9 cellular contexts compared by ENCODE assay signal in genomic region chr9:121300283-121301119, GRCh38. TPM values are rescaled to one million over a fixed set of nuclear protein-coding genes. Genes with fewer than 3 reads are reported as not detected.
DNase-seq lines count a peak whose midpoint lies in the region; ATAC-seq, FAIRE-seq and TF ChIP-seq lines count a peak whose summit lies in the region.
"Had no signal": no experiment of that assay in that cellular context is flagged by ENCODE, and none has a peak within 500 bp of the region (broad histone marks: within the 10 kb centered on the region; RNA-seq: fewer than 3 reads in every experiment).

No MANE protein-coding gene starts in this region.

- H3K27me3 ChIP-seq in AG04450 (ENCODE audit: control insufficient read depth, insufficient read depth, low read length): no peaks in the 10 kb centered on the region
- H3K27me3 ChIP-seq in NT2/D1 (ENCODE audit: insufficient read depth, insufficient read length): peaks cover 15% of the 10 kb centered on the region
- no peaks in the 10 kb centered on the region for H3K27me3 ChIP-seq in endodermal cell (ENCODE audit: control insufficient read depth, insufficient read depth, low read length, poor library complexity, severe bottlenecking)

- H3K4me1 ChIP-seq in NT2/D1 (ENCODE audit: insufficient read depth, insufficient read length) (peaks cover 12% of the 10 kb centered on the region), endodermal cell (ENCODE audit: control insufficient read depth, insufficient read depth, low read length) (peaks cover 6% of the 10 kb centered on the region)

- CTCF ChIA-PET in AG04450 (lab: Charles Lee): interaction anchor here (2.3 kb wide), 1 partner anchor 20 kb away, joined by 10 read pairs; no protein-coding TSS in a partner anchor

- H3K27ac ChIP-seq in AG04450 (ENCODE audit: low read depth, low read length) (no peak overlapping the region), endodermal cell (ENCODE audit: low read depth, low read length) (no peak overlapping the region)

- peaks cover 19% of the 10 kb centered on the region for H3K4me1 Mint-ChIP-seq in endodermal cell
- peaks cover 40% of the 10 kb centered on the region for H3K4me1 Mint-ChIP-seq in nephron progenitor cell

- H3K9me3 ChIP-seq in AG04450 (ENCODE audit: control insufficient read depth, insufficient read depth, low read length) (no peaks in the 10 kb centered on the region; the same call in 1 of the 2 replicates), NT2/D1 (ENCODE audit: insufficient read depth, low read length) (no peaks in the 10 kb centered on the region), endodermal cell (ENCODE audit: control insufficient read depth, low read length) (no peaks in the 10 kb centered on the region)

- H3K9me3 Mint-ChIP-seq in endodermal cell (no peaks in the 10 kb centered on the region), nephron progenitor cell (no peaks in the 10 kb centered on the region)

- TF ChIP-seq CTCF in AG04450 (IDR thresholded peaks at IDR 0.05; ENCODE audit: low read depth, low read length) (no peak), endodermal cell (conservative IDR thresholded peaks at IDR 0.05) (no peak), nephron progenitor cell (IDR thresholded peaks at IDR 0.05) (no peak)

- H3K4me3 Mint-ChIP-seq in endodermal cell (peak overlapping the region; percentile 70), nephron progenitor cell (peak overlapping the region; percentile 87)

- POLR2A ChIA-PET in AG04450 (lab: Yijun Ruan, JAX): no interaction called here

- H3K9ac ChIP-seq in NT2/D1 (ENCODE audit: insufficient read length, low read depth) (peak overlapping the region; percentile 66), endodermal cell (ENCODE audit: extremely low read depth, low read length, poor library complexity, severe bottlenecking) (peak overlapping the region; percentile 29)

- DNase-seq in AG04450 (ENCODE audit: low read depth, low spot score) (no peak), NT2/D1 (ENCODE audit: low read depth, low spot score) (no peak), endodermal cell (no peak), nephron progenitor cell (no peak), NCI-H82 (lab: John Stamatoyannopoulos, UW) (no peak), urothelium cell line (ENCODE audit: low spot score) (no peak)
- no peak for DNase-seq in effector CD8-positive, alpha-beta T cell (lab: John Stamatoyannopoulos, UW)

- ATAC-seq in HG03439 (IDR thresholded peaks at IDR 0.05; ENCODE audit: unreplicated experiment): no peak

- FAIRE-seq in urothelium cell line (lab: Jason Lieb, UNC): no peak
- FAIRE-seq: TTC549 had no signal

- H3K27ac Mint-ChIP-seq in endodermal cell: peak overlapping the region; percentile 3
- H3K27ac Mint-ChIP-seq in nephron progenitor cell: peak overlapping the region; percentile 1

- H3K4me3 ChIP-seq in AG04450 (ENCODE audit: low read depth, low read length) (peak overlapping the region; percentile 41; the same call in 1 of the 2 replicates), NT2/D1 (ENCODE audit: insufficient read length, low read depth) (peak overlapping the region; percentile 43), endodermal cell (ENCODE audit: low read length) (peak overlapping the region; percentile 79)

- H3K36me3 Mint-ChIP-seq in endodermal cell (ENCODE audit: low read depth) (peaks cover 17% of the 10 kb centered on the region), nephron progenitor cell (ENCODE audit: low read depth) (no peaks in the 10 kb centered on the region)

- H3K36me3 ChIP-seq in NT2/D1 (ENCODE audit: insufficient read depth, insufficient read length, low read length) (peaks cover 39% of the 10 kb centered on the region), endodermal cell (ENCODE audit: control insufficient read depth, insufficient read depth, low read length) (no peaks in the 10 kb centered on the region)

- H3K27me3 Mint-ChIP-seq in endodermal cell (ENCODE audit: insufficient read depth) (peaks cover 20% of the 10 kb centered on the region), nephron progenitor cell (ENCODE audit: low read depth, poor library complexity) (peaks cover 17% of the 10 kb centered on the region)

- 78 to 84% methylated on average over 5 to 13 of the region's 13 CpGs for WGBS in endodermal cell (ENCODE audit: insufficient coverage in 1 of 2, insufficient read length in 1 of 2), 2 experiments

RNA-seq across cellular contexts. Expression of gene GSN, which starts 32.5 kb away (rescaled TPM):
- polyA plus RNA-seq in AG04450 (2011; rRNA removed): 421 and 565 TPM in 2 replicates
- 513 and 805 TPM in 2 replicates for polyA minus RNA-seq in AG04450 (2011; rRNA and poly(A)+ RNA removed)
- total RNA-seq in endodermal cell: 10 to 100 TPM; 57.0 to 77.2 TPM
- polyA plus RNA-seq in endodermal cell (2013, experiment 1 of 2): 64.8 TPM
- polyA plus RNA-seq in endodermal cell (2013, experiment 2 of 2): 76.0 TPM
